20 cellular contexts compared by ENCODE assay signal in genomic region chr13:73891805-73892204, GRCh38.
"Had no signal": no experiment of that assay in that cellular context is flagged by ENCODE, and none has a peak within 500 bp of the region (broad histone marks: within the 10 kb centered on the region; RNA-seq: fewer than 3 reads in every experiment).

No MANE protein-coding gene starts in this region.

- H3K9me3 ChIP-seq: adrenal gland had no signal

- ATAC-seq: activated CD4-positive, alpha-beta T cell treated with anti-CD3 and anti-CD28 coated beads for 36 hours; Right ventricle myocardium inferior had no signal

- H3K4me3 ChIP-seq: adrenal gland, SK-N-MC had no signal

- DNase-seq: activated CD4-positive, alpha-beta memory T cell treated with anti-CD3 and anti-CD28 coated beads, Interleukin-2, amount 10 ng/mL, durations not matched to agents 7 days and 5 days; activated CD4-positive, alpha-beta T cell treated with anti-CD3 and anti-CD28 coated beads for 36 hours; activated CD4-positive, alpha-beta T cell treated with anti-CD3 and anti-CD28 coated beads, Interleukin-2, amount 50 U/mL, for 1 hour; activated naive CD4-positive, alpha-beta T cell treated with anti-CD3 and anti-CD28 coated beads, Interleukin-2, amount 50 U/mL, for 16 hours; activated naive CD8-positive, alpha-beta T cell treated with anti-CD3 and anti-CD28 coated beads, Interleukin-2, amount 10 ng/mL, durations not matched to agents 7 days and 5 days; adrenal gland; anterior cingulate cortex; NCI-H1092; NCI-H1417; NCI-H1930; NCI-H2107; NCI-H2171 treated with DMSO at 0.1 percent for 48 hours; NCI-H226; NCI-H526 treated with DMSO at 0.1 percent for 48 hours; NCI-H82; RPMI8226; T-helper 1 cell; WERI-Rb-1 had no signal

- H3K27ac ChIP-seq: adrenal gland, SK-N-MC, WERI-Rb-1 had no signal

- H3K27me3 ChIP-seq: adrenal gland had no signal

- H3K36me3 ChIP-seq: adrenal gland, WERI-Rb-1 had no signal

- H3K4me1 ChIP-seq: adrenal gland had no signal
